In the genomic region with DNA sequence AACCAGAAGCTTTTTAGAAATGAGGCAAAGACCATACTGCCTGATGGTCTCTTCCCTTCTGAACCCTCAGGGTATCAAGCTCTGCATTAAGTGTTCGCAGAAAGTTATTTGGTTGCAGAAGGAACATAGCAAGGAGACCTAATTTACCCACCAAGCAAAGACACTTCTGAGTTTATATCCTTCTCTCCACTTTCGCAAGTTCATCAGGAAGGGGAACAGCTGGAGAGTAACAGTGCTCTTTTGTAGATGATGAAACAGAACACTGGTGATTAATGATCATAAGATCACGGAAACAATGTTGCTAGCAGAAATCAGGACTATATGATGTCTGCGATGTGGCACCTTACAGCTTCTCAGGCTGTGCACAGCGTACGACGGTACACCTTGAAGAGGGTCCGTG, we compare ENCODE assay signal across 14 cellular contexts.
DNase-seq lines count a peak whose midpoint lies in the region; ATAC-seq lines count a peak whose summit lies in the region.
"Had no signal": no experiment of that assay in that cellular context is flagged by ENCODE, and none has a peak within 500 bp of the region (broad histone marks: within the 10 kb centered on the region; RNA-seq: fewer than 3 reads in every experiment).

No MANE protein-coding gene starts in this region.

- peaks cover 0 to 16% (median 0%) of the 10 kb centered on the region in 5 donors for H3K36me3 Mint-ChIP-seq in naive thymus-derived CD4-positive, alpha-beta T cell
- H3K36me3 Mint-ChIP-seq: CD4-positive, CD25-positive, alpha-beta regulatory T cell had no signal

- H3K9me3 Mint-ChIP-seq in naive thymus-derived CD4-positive, alpha-beta T cell: no peaks in the 10 kb centered on the region
- H3K9me3 Mint-ChIP-seq: CD4-positive, CD25-positive, alpha-beta regulatory T cell had no signal

- H3K27me3 Mint-ChIP-seq in naive thymus-derived CD4-positive, alpha-beta T cell: no peaks in the 10 kb centered on the region
- H3K27me3 Mint-ChIP-seq: CD4-positive, CD25-positive, alpha-beta regulatory T cell had no signal

- H3K4me3 ChIP-seq in naive thymus-derived CD4-positive, alpha-beta T cell (ENCODE audit: low read length): no peak overlapping the region
- H3K4me3 ChIP-seq: body of pancreas, SJSA1 had no signal

- H3K36me3 ChIP-seq in naive thymus-derived CD4-positive, alpha-beta T cell (ENCODE audit: control insufficient read depth in 2 of 3, insufficient read depth in 3 of 3, low read length in 3 of 3): no peaks in the 10 kb centered on the region

- CTCF ChIA-PET in naive thymus-derived CD4-positive, alpha-beta T cell (lab: Charles Lee): no interaction called here

- DNase-seq in GM03348 (ENCODE audit: low spot score) (peak; percentile 50), NOMO-1 (lab: John Stamatoyannopoulos, UW; ENCODE audit: unreplicated experiment in 2 of 2) (peak; percentile 65 to 94), epidermal melanocyte (ENCODE audit: insufficient read length, low spot score) (peak; percentile 21), HK-2 (ENCODE audit: unreplicated experiment) (no peak), putamen (ENCODE audit: low spot score) (no peak)
- no peak for DNase-seq in naive thymus-derived CD4-positive, alpha-beta T cell
- DNase-seq in stimulated activated naive CD8-positive, alpha-beta T cell treated with anti-CD3 and anti-CD28 coated beads, Interleukin-15, Interleukin-2, amounts not matched to agents 100 U/mL and 50 U/mL, for 24 hours: no peak
- DNase-seq: body of pancreas; CD4-positive, CD25-positive, alpha-beta regulatory T cell; KG1; NCI-H187; NCI-H748 treated with DMSO at 0.1 percent for 48 hours; stimulated activated CD4-positive, alpha-beta T cell treated with anti-CD3 and anti-CD28 coated beads, Interleukin-2, amount 100 ng/mL, for 48 hours had no signal

- no peak overlapping the region for H3K4me3 Mint-ChIP-seq in naive thymus-derived CD4-positive, alpha-beta T cell
- H3K4me3 Mint-ChIP-seq: CD4-positive, CD25-positive, alpha-beta regulatory T cell had no signal

- ATAC-seq in naive thymus-derived CD4-positive, alpha-beta T cell: peak; percentile 61
- ATAC-seq in stimulated activated naive CD8-positive, alpha-beta T cell treated with anti-CD3 and anti-CD28 coated beads, Interleukin-15, Interleukin-2, amounts not matched to agents 100 U/mL and 50 U/mL, for 24 hours: no peak

- POLR2A ChIA-PET in naive thymus-derived CD4-positive, alpha-beta T cell (lab: Charles Lee): no interaction called here

- no peak overlapping the region for H3K27ac ChIP-seq in naive thymus-derived CD4-positive, alpha-beta T cell (ENCODE audit: low read depth, low read length)
- H3K27ac ChIP-seq: SJSA1 had no signal

- H3K27ac Mint-ChIP-seq in naive thymus-derived CD4-positive, alpha-beta T cell: no peak overlapping the region
- H3K27ac Mint-ChIP-seq: CD4-positive, CD25-positive, alpha-beta regulatory T cell had no signal

- no peaks in the 10 kb centered on the region for H3K9me3 ChIP-seq in naive thymus-derived CD4-positive, alpha-beta T cell (ENCODE audit: control insufficient read depth in 2 of 3, low read length in 3 of 3)
- H3K9me3 ChIP-seq: body of pancreas, SJSA1 had no signal

- intact Hi-C loops in naive thymus-derived CD4-positive, alpha-beta T cell (cut with micrococcal nuclease): no loop called here

- peaks cover 0 to 3% (median 0%) of the 10 kb centered on the region in 7 donors for H3K4me1 Mint-ChIP-seq in naive thymus-derived CD4-positive, alpha-beta T cell
- H3K4me1 Mint-ChIP-seq: CD4-positive, CD25-positive, alpha-beta regulatory T cell had no signal

- H3K27me3 ChIP-seq in naive thymus-derived CD4-positive, alpha-beta T cell (ENCODE audit: control insufficient read depth in 2 of 2, insufficient read depth in 2 of 2, low read length in 2 of 2): no peaks in the 10 kb centered on the region
- H3K27me3 ChIP-seq: body of pancreas, SJSA1 had no signal

- no peaks in the 10 kb centered on the region for H3K4me1 ChIP-seq in naive thymus-derived CD4-positive, alpha-beta T cell (ENCODE audit: control insufficient read depth in 2 of 2, insufficient read depth in 2 of 2, low read length in 2 of 2)

Comparison
In these comparisons a context has a peak if more than half of its experiments do, and no peak if none do; other contexts are left out.
1. DNase-seq: peak in GM03348 (single experiment), NOMO-1 (2 of 2) and epidermal melanocyte (single experiment); none in naive thymus-derived CD4-positive, alpha-beta T cell (0 of 9), HK-2 (single experiment), stimulated activated naive CD8-positive, alpha-beta T cell treated with anti-CD3 and anti-CD28 coated beads, Interleukin-15, Interleukin-2, amounts not matched to agents 100 U/mL and 50 U/mL, for 24 hours (single experiment) and putamen (single experiment).